8 cellular contexts compared by ENCODE assay signal in genomic region chr1:21586926-21587601, GRCh38.
DNase-seq lines count a peak whose midpoint lies in the region; ATAC-seq and TF ChIP-seq lines count a peak whose summit lies in the region.

No MANE protein-coding gene starts in this region.

- H3K27me3 Mint-ChIP-seq in WTC11 (ENCODE audit: low read depth), result peaks cover 16% of the 10 kb centered on the region

- no peaks in the 10 kb centered on the region for H3K36me3 Mint-ChIP-seq in WTC11

- DNase-seq in HK-2 (ENCODE audit: unreplicated experiment), result peak; percentile 97
- DNase-seq in WTC11 (ENCODE audit: low spot score), result peak; percentile 40
- DNase-seq in hepatic stellate cell (ENCODE audit: low spot score), result peak; percentile 97
- DNase-seq in stromal cell of bone marrow (ENCODE audit: low read depth), result peak; percentile 61
- no peak for DNase-seq in DMS114 treated with DMSO at 0.1 percent for 48 hours (lab: John Stamatoyannopoulos, UW; ENCODE audit: unreplicated experiment)
- DNase-seq in activated naive CD4-positive, alpha-beta T cell treated with anti-CD3 and anti-CD28 coated beads, Interleukin-2, amount 50 U/mL, for 16 hours, result no peak
- no peak for DNase-seq in activated T-cell treated with anti-CD3 and anti-CD28 coated beads for 4 hours

- no peak for TF ChIP-seq CTCF in WTC11 (IDR thresholded peaks at IDR 0.05)

- H3K4me1 Mint-ChIP-seq in WTC11, result peaks cover 24% of the 10 kb centered on the region

- no peak overlapping the region for H3K4me3 Mint-ChIP-seq in WTC11

- CTCF ChIA-PET in WTC11 (lab: Charles Lee), result interaction anchor here (0.6 to 1.0 kb wide), 2 partner anchors 9 to 48 kb away, joined by 3 to 4 read pairs; no protein-coding TSS in a partner anchor

- ATAC-seq in WTC11 (peak; percentile 51), HG03354 (IDR thresholded peaks at IDR 0.05; ENCODE audit: poor library complexity, severe bottlenecking, unreplicated experiment) (no peak)

- no peaks in the 10 kb centered on the region for H3K9me3 Mint-ChIP-seq in WTC11

- POLR2A ChIA-PET in WTC11 (lab: Charles Lee), result no interaction called here

- H3K27ac Mint-ChIP-seq in WTC11, result no peak overlapping the region

TF ChIP-seq in WTC11, 78 proteins besides CTCF, POLR2A, EP300 and RAD21:
- TF ChIP-seq MAX (CRISPR knock-in tag; IDR thresholded peaks at IDR 0.05), result peak; percentile 37; the same call in 1 of the 2 replicates
- no peak for TF ChIP-seq MLX (CRISPR knock-in tag; IDR thresholded peaks at IDR 0.05)

Comparison
In these comparisons a context has a peak if more than half of its experiments do, and no peak if none do; other contexts are left out.
1. DNase-seq: peak in HK-2 (single experiment), WTC11 (single experiment), hepatic stellate cell (single experiment) and stromal cell of bone marrow (single experiment); none in DMS114 treated with DMSO at 0.1 percent for 48 hours (single experiment), activated naive CD4-positive, alpha-beta T cell treated with anti-CD3 and anti-CD28 coated beads, Interleukin-2, amount 50 U/mL, for 16 hours (single experiment) and activated T-cell treated with anti-CD3 and anti-CD28 coated beads for 4 hours (single experiment).